Comparison of ENCODE assay signal across 30 cellular contexts in the genomic region with DNA sequence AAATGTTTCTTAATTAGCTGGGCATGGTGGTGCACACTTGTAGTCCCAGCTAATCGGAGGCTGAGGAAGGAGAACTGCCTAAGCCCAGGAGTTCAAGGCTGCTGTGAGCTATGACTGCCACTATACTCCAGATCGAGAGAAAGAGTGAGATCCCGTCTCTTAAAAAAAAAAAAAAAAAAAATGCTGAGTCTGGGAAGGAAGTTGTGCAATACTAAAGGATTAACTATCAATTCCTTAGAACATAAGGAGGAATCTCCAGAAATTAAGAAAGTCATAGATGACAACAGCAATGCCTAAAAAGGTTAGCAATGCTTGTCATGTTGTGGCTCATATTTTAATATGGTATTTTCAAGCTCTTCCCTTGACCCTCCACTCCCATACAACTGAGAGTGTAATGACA. TPM values are rescaled to one million over a fixed set of nuclear protein-coding genes. Genes with fewer than 3 reads are reported as not detected.
A peak's percentile ranks its signal among the peaks of the same experiment; 100 is the strongest.
DNase-seq lines count a peak whose midpoint lies in the region; ATAC-seq, FAIRE-seq and TF ChIP-seq lines count a peak whose summit lies in the region.
"Had no signal": no experiment of that assay in that cellular context is flagged by ENCODE, and none has a peak within 500 bp of the region (broad histone marks: within the 10 kb centered on the region; RNA-seq: fewer than 3 reads in every experiment).

No MANE protein-coding gene starts in this region.

- peaks cover 4 to 31% (median 19%) of the 10 kb centered on the region in 5 donors for H3K4me1 ChIP-seq in subcutaneous abdominal adipose tissue (ENCODE audit: control insufficient read depth in 5 of 5, insufficient read depth in 5 of 5, low read length in 5 of 5)

- DNase-seq in HEK293T (ENCODE audit: extremely low spot score) (no peak), WTC11 (ENCODE audit: low spot score) (no peak), fibroblast of mammary gland (ENCODE audit: low read depth) (peak; percentile 40), NCI-H1092 (lab: John Stamatoyannopoulos, UW) (no peak), frontal cortex (ENCODE audit: low spot score in 2 of 2) (no peak)
- no peak for DNase-seq in activated CD4-positive, alpha-beta T cell treated with anti-CD3 and anti-CD28 coated beads, Interleukin-2, amount 50 U/mL, for 1 hour
- DNase-seq: activated CD4-positive, alpha-beta T cell treated with anti-CD3 and anti-CD28 coated beads, Interleukin-2, amount 10 ng/mL, durations not matched to agents 7 days and 5 days; activated CD8-positive, alpha-beta memory T cell treated with anti-CD3 and anti-CD28 coated beads, Interleukin-2, amount 10 ng/mL, durations not matched to agents 7 days and 5 days; activated naive CD4-positive, alpha-beta T cell treated with anti-CD3 and anti-CD28 coated beads, Interleukin-2, amount 50 U/mL, for 16 hours; activated T-cell treated with anti-CD3 and anti-CD28 coated beads, Interleukin-2, amount 50 U/mL, for 72 hours; aorta; CD4-positive, alpha-beta T cell; foreskin keratinocyte; hippocampal formation; immature natural killer cell; left lung; NCI-H146; NCI-H2171; NCI-H526; ovary; spleen; stimulated activated CD4-positive, alpha-beta T cell treated with anti-CD3 and anti-CD28 coated beads, Interleukin-4, amount 100 ng/mL, for 24 hours; stimulated activated naive CD8-positive, alpha-beta T cell treated with anti-CD3 and anti-CD28 coated beads, Interleukin-15, Interleukin-2, amounts not matched to agents 100 U/mL and 50 U/mL, for 24 hours had no signal

- no peak overlapping the region for H3K4me3 ChIP-seq in fibroblast of mammary gland (ENCODE audit: control insufficient read depth, low read depth, low read length)
- no peak overlapping the region for H3K4me3 ChIP-seq in subcutaneous abdominal adipose tissue (ENCODE audit: low read depth in 1 of 5, low read length in 5 of 5)
- H3K4me3 ChIP-seq: left lung, ovary, SJSA1, spleen had no signal

- CTCF ChIA-PET in HEK293T (lab: Yijun Ruan, JAX) (interaction anchor here (0.9 kb wide), 1 partner anchor 65 kb away, joined by 3 read pairs; no protein-coding TSS in a partner anchor), WTC11 (lab: Charles Lee) (interaction anchor here (0.9 to 1.4 kb wide), 3 partner anchors 21 to 65 kb away, joined by 3 to 10 read pairs (median 5); no protein-coding TSS in a partner anchor)

- no peak for TF ChIP-seq CTCF in WTC11 (IDR thresholded peaks at IDR 0.05)
- no peak for TF ChIP-seq CTCF in fibroblast of mammary gland (conservative IDR thresholded peaks at IDR 0.05; ENCODE audit: control insufficient read depth, insufficient read depth, low read depth, low read length)

- H3K36me3 Mint-ChIP-seq in WTC11: no peaks in the 10 kb centered on the region

- no peaks in the 10 kb centered on the region for H3K9me3 ChIP-seq in subcutaneous abdominal adipose tissue (ENCODE audit: control insufficient read depth in 5 of 5, low read length in 5 of 5)
- H3K9me3 ChIP-seq: left lung, ovary, SJSA1, spleen had no signal

- peak overlapping the region; percentile 20 for H3K27ac ChIP-seq in subcutaneous abdominal adipose tissue (ENCODE audit: low read depth, low read length)
- H3K27ac ChIP-seq: foreskin keratinocyte, left lung, ovary, SJSA1 had no signal

- FAIRE-seq in frontal cortex (lab: Jason Lieb, UNC): no peak
- FAIRE-seq: RCC 7860 had no signal

- H3K9me3 Mint-ChIP-seq in WTC11: no peaks in the 10 kb centered on the region
- H3K9me3 Mint-ChIP-seq: activated CD4-positive, alpha-beta T cell treated with anti-CD3 and anti-CD28 coated beads, Interleukin-2, amount 10 ng/mL, durations not matched to agents 7 days and 5 days; activated T-cell treated with anti-CD3 and anti-CD28 coated beads, Interleukin-2, amount 50 U/mL, for 72 hours; CD4-positive, alpha-beta T cell; central memory CD8-positive, alpha-beta T cell; immature natural killer cell; nephron; T-helper 1 cell treated with Interleukin-12 subunit alpha and Interleukin-12 subunit beta and Interleukin-4 antibody, amounts not matched to agents 30 μg/mL and 1 μg/mL, for 36 hours had no signal

- POLR2A ChIA-PET in HEK293T (lab: Yijun Ruan, JAX) (interaction anchor here (1.2 kb wide), 1 partner anchor 14 kb away, joined by 4 read pairs; no protein-coding TSS in a partner anchor), WTC11 (lab: Charles Lee) (interaction anchor here (0.6 to 0.7 kb wide), 3 partner anchors 28 to 387 kb away, joined by 3 to 6 read pairs (median 5); no protein-coding TSS in a partner anchor)

- no peaks in the 10 kb centered on the region for H3K27me3 Mint-ChIP-seq in WTC11 (ENCODE audit: low read depth)
- H3K27me3 Mint-ChIP-seq: CD4-positive, alpha-beta T cell; central memory CD8-positive, alpha-beta T cell had no signal

- H3K36me3 ChIP-seq in subcutaneous abdominal adipose tissue (ENCODE audit: control insufficient read depth in 5 of 5, insufficient read depth in 5 of 5, low read length in 5 of 5): no peaks in the 10 kb centered on the region
- H3K36me3 ChIP-seq: left lung, ovary, spleen had no signal

- H3K9ac ChIP-seq in subcutaneous abdominal adipose tissue (ENCODE audit: low read length in 5 of 5): no peak overlapping the region

- H3K4me3 Mint-ChIP-seq in WTC11: no peak overlapping the region
- H3K4me3 Mint-ChIP-seq: activated CD4-positive, alpha-beta T cell treated with anti-CD3 and anti-CD28 coated beads, Interleukin-2, amount 10 ng/mL, durations not matched to agents 7 days and 5 days; activated CD8-positive, alpha-beta memory T cell treated with anti-CD3 and anti-CD28 coated beads, Interleukin-2, amount 10 ng/mL, durations not matched to agents 7 days and 5 days; activated T-cell treated with anti-CD3 and anti-CD28 coated beads, Interleukin-2, amount 50 U/mL, for 72 hours; CD4-positive, alpha-beta T cell; central memory CD8-positive, alpha-beta T cell; immature natural killer cell; T-helper 1 cell treated with Interleukin-12 subunit alpha and Interleukin-12 subunit beta and Interleukin-4 antibody, amounts not matched to agents 30 μg/mL and 1 μg/mL, for 36 hours had no signal

- peak overlapping the region; percentile 18; the same call in 1 of the 2 replicates for H3K27ac Mint-ChIP-seq in WTC11
- H3K27ac Mint-ChIP-seq: activated CD4-positive, alpha-beta T cell treated with anti-CD3 and anti-CD28 coated beads, Interleukin-2, amount 10 ng/mL, durations not matched to agents 7 days and 5 days; activated CD8-positive, alpha-beta memory T cell treated with anti-CD3 and anti-CD28 coated beads, Interleukin-2, amount 10 ng/mL, durations not matched to agents 7 days and 5 days; activated T-cell treated with anti-CD3 and anti-CD28 coated beads, Interleukin-2, amount 50 U/mL, for 72 hours; CD4-positive, alpha-beta T cell; immature natural killer cell; nephron; T-helper 1 cell treated with Interleukin-12 subunit alpha and Interleukin-12 subunit beta and Interleukin-4 antibody, amounts not matched to agents 30 μg/mL and 1 μg/mL, for 36 hours had no signal

- ATAC-seq in WTC11: no peak
- ATAC-seq: activated CD8-positive, alpha-beta memory T cell treated with anti-CD3 and anti-CD28 coated beads, Interleukin-2, amount 10 ng/mL, durations not matched to agents 7 days and 5 days; activated T-cell treated with anti-CD3 and anti-CD28 coated beads, Interleukin-2, amount 50 U/mL, for 72 hours; foreskin keratinocyte; left lung; stimulated activated naive CD8-positive, alpha-beta T cell treated with anti-CD3 and anti-CD28 coated beads, Interleukin-15, Interleukin-2, amounts not matched to agents 100 U/mL and 50 U/mL, for 24 hours had no signal

- H3K4me1 Mint-ChIP-seq in WTC11: peaks cover 44% of the 10 kb centered on the region

- no peaks in the 10 kb centered on the region for H3K27me3 ChIP-seq in subcutaneous abdominal adipose tissue (ENCODE audit: control insufficient read depth in 5 of 5, insufficient read depth in 4 of 5, low read length in 5 of 5)
- H3K27me3 ChIP-seq: foreskin keratinocyte, left lung, ovary, SJSA1, spleen had no signal

TF ChIP-seq in HEK293T, 16 proteins besides CTCF, POLR2A, EP300 and RAD21:
- TF ChIP-seq ZNF384 (IDR thresholded peaks at IDR 0.05): peak; percentile 61; the same call in 1 of the 2 replicates
- TF ChIP-seq SP1 (IDR thresholded peaks at IDR 0.05): no peak

TF ChIP-seq in WTC11, 78 proteins besides CTCF, POLR2A, EP300 and RAD21 (continues in another document):
- TF ChIP-seq, protein P1, sequence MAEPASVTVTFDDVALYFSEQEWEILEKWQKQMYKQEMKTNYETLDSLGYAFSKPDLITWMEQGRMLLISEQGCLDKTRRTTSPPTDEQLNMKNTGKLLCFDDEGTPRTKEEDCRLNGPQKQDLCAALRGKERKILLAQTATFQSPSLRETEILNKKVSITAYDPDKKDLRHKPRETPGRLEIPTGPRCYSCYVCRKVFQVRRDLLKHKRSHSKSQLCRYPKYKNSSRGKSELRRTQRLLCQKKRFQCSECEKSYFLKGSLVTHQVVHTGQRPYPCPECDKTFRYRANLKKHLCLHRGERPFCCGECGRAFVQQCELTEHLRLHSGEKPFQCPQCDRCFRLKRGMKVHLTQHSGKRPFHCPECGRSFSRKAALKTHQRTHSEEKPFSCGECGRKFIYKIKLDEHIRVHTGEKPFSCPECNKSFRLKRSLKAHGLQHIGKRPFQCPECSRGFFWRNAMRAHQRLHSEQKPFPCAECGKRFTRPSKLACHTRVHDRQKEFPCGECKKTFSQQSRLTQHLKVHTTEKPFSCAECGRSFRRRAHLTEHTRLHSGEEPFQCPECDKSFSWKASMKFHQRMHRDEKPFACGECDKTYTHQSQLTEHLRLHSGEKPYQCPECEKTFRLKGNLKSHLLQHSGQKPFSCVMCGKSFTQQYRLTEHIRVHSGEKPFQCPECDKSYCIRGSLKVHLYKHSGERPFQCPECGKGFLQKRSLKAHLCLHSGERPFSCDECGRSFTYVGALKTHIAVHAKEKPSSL (CRISPR knock-in tag; conservative IDR thresholded peaks at IDR 0.05): no peak
- no peak for TF ChIP-seq JAZF1 (CRISPR knock-in tag; IDR thresholded peaks at IDR 0.05)
- TF ChIP-seq ZNF396 (CRISPR knock-in tag; IDR thresholded peaks at IDR 0.05; ENCODE audit: borderline replicate concordance): no peak
- TF ChIP-seq ZNF138 (CRISPR knock-in tag; conservative IDR thresholded peaks at IDR 0.05): no peak
- TF ChIP-seq, protein P2, sequence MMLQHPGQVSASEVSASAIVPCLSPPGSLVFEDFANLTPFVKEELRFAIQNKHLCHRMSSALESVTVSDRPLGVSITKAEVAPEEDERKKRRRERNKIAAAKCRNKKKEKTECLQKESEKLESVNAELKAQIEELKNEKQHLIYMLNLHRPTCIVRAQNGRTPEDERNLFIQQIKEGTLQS (CRISPR knock-in tag; conservative IDR thresholded peaks at IDR 0.05): no peak
- TF ChIP-seq, protein P3, sequence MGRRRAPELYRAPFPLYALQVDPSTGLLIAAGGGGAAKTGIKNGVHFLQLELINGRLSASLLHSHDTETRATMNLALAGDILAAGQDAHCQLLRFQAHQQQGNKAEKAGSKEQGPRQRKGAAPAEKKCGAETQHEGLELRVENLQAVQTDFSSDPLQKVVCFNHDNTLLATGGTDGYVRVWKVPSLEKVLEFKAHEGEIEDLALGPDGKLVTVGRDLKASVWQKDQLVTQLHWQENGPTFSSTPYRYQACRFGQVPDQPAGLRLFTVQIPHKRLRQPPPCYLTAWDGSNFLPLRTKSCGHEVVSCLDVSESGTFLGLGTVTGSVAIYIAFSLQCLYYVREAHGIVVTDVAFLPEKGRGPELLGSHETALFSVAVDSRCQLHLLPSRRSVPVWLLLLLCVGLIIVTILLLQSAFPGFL (CRISPR knock-in tag; IDR thresholded peaks at IDR 0.05; ENCODE audit: borderline replicate concordance): no peak

RNA-seq across cellular contexts. Expression of a gene that starts 5.3 kb away (rescaled TPM):
- 42.0 to 43.4 TPM (median 42.7 TPM) in 3 replicates for total RNA-seq in WTC11 (2021)
- total RNA-seq in frontal cortex: 5.3 TPM

RNA-seq across cellular contexts. Expression of a gene that starts 53.9 kb away (rescaled TPM):
- total RNA-seq in WTC11 (2021): 5.4 to 7.9 TPM (median 7.9 TPM) in 3 replicates
- total RNA-seq in frontal cortex: under 0.01 TPM
- total RNA-seq: activated CD4-positive, alpha-beta T cell treated with anti-CD3 and anti-CD28 coated beads, Interleukin-2, amount 10 ng/mL, durations not matched to agents 7 days and 5 days; activated CD8-positive, alpha-beta memory T cell treated with anti-CD3 and anti-CD28 coated beads, Interleukin-2, amount 10 ng/mL, durations not matched to agents 7 days and 5 days; activated T-cell treated with anti-CD3 and anti-CD28 coated beads, Interleukin-2, amount 50 U/mL, for 72 hours; aorta; CD4-positive, alpha-beta T cell; mononuclear cell had no signal
